Comparison of ENCODE assay signal across 1 cellular context in genomic region chr16:67185003-67185865, GRCh38.
TF ChIP-seq lines count a peak whose summit lies in the region.

No MANE protein-coding gene starts in this region.

TF ChIP-seq in HEK293, 187 proteins besides CTCF, POLR2A, EP300 and RAD21 (continued from another document and continues in another):
- TF ChIP-seq, protein P1, sequence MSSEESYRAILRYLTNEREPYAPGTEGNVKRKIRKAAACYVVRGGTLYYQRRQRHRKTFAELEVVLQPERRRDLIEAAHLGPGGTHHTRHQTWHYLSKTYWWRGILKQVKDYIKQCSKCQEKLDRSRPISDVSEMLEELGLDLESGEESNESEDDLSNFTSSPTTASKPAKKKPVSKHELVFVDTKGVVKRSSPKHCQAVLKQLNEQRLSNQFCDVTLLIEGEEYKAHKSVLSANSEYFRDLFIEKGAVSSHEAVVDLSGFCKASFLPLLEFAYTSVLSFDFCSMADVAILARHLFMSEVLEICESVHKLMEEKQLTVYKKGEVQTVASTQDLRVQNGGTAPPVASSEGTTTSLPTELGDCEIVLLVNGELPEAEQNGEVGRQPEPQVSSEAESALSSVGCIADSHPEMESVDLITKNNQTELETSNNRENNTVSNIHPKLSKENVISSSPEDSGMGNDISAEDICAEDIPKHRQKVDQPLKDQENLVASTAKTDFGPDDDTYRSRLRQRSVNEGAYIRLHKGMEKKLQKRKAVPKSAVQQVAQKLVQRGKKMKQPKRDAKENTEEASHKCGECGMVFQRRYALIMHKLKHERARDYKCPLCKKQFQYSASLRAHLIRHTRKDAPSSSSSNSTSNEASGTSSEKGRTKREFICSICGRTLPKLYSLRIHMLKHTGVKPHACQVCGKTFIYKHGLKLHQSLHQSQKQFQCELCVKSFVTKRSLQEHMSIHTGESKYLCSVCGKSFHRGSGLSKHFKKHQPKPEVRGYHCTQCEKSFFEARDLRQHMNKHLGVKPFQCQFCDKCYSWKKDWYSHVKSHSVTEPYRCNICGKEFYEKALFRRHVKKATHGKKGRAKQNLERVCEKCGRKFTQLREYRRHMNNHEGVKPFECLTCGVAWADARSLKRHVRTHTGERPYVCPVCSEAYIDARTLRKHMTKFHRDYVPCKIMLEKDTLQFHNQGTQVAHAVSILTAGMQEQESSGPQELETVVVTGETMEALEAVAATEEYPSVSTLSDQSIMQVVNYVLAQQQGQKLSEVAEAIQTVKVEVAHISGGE (tag by site-specific recombination; conservative IDR thresholded peaks at IDR 0.05; ENCODE audit: low read depth): no peak
- TF ChIP-seq ZFP41 (tag by site-specific recombination; IDR thresholded peaks at IDR 0.05; ENCODE audit: borderline replicate concordance): no peak
- no peak for TF ChIP-seq ZNF23 (tag by site-specific recombination; IDR thresholded peaks at IDR 0.05; ENCODE audit: borderline replicate concordance)
- no peak for TF ChIP-seq ZNF175 (tag by site-specific recombination; IDR thresholded peaks at IDR 0.05)
- TF ChIP-seq, protein P2, sequence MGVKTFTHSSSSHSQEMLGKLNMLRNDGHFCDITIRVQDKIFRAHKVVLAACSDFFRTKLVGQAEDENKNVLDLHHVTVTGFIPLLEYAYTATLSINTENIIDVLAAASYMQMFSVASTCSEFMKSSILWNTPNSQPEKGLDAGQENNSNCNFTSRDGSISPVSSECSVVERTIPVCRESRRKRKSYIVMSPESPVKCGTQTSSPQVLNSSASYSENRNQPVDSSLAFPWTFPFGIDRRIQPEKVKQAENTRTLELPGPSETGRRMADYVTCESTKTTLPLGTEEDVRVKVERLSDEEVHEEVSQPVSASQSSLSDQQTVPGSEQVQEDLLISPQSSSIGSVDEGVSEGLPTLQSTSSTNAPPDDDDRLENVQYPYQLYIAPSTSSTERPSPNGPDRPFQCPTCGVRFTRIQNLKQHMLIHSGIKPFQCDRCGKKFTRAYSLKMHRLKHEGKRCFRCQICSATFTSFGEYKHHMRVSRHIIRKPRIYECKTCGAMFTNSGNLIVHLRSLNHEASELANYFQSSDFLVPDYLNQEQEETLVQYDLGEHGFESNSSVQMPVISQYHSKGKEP (tag by site-specific recombination; IDR thresholded peaks at IDR 0.05): no peak
- TF ChIP-seq, protein P3, sequence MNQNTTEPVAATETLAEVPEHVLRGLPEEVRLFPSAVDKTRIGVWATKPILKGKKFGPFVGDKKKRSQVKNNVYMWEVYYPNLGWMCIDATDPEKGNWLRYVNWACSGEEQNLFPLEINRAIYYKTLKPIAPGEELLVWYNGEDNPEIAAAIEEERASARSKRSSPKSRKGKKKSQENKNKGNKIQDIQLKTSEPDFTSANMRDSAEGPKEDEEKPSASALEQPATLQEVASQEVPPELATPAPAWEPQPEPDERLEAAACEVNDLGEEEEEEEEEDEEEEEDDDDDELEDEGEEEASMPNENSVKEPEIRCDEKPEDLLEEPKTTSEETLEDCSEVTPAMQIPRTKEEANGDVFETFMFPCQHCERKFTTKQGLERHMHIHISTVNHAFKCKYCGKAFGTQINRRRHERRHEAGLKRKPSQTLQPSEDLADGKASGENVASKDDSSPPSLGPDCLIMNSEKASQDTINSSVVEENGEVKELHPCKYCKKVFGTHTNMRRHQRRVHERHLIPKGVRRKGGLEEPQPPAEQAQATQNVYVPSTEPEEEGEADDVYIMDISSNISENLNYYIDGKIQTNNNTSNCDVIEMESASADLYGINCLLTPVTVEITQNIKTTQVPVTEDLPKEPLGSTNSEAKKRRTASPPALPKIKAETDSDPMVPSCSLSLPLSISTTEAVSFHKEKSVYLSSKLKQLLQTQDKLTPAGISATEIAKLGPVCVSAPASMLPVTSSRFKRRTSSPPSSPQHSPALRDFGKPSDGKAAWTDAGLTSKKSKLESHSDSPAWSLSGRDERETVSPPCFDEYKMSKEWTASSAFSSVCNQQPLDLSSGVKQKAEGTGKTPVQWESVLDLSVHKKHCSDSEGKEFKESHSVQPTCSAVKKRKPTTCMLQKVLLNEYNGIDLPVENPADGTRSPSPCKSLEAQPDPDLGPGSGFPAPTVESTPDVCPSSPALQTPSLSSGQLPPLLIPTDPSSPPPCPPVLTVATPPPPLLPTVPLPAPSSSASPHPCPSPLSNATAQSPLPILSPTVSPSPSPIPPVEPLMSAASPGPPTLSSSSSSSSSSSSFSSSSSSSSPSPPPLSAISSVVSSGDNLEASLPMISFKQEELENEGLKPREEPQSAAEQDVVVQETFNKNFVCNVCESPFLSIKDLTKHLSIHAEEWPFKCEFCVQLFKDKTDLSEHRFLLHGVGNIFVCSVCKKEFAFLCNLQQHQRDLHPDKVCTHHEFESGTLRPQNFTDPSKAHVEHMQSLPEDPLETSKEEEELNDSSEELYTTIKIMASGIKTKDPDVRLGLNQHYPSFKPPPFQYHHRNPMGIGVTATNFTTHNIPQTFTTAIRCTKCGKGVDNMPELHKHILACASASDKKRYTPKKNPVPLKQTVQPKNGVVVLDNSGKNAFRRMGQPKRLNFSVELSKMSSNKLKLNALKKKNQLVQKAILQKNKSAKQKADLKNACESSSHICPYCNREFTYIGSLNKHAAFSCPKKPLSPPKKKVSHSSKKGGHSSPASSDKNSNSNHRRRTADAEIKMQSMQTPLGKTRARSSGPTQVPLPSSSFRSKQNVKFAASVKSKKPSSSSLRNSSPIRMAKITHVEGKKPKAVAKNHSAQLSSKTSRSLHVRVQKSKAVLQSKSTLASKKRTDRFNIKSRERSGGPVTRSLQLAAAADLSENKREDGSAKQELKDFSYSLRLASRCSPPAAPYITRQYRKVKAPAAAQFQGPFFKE (tag by site-specific recombination; IDR thresholded peaks at IDR 0.05; ENCODE audit: borderline replicate concordance): no peak
- TF ChIP-seq ZNF692 (tag by site-specific recombination; IDR thresholded peaks at IDR 0.05): peak; percentile 37; the same call in 1 of the 2 replicates
- TF ChIP-seq ZFHX2 (tag by site-specific recombination; conservative IDR thresholded peaks at IDR 0.05): no peak
- TF ChIP-seq ZNF184 (tag by site-specific recombination; IDR thresholded peaks at IDR 0.05): no peak
- no peak for TF ChIP-seq ZNF426 (tag by site-specific recombination; IDR thresholded peaks at IDR 0.05)
- TF ChIP-seq ZNF513 (tag by site-specific recombination; IDR thresholded peaks at IDR 0.05): no peak
- TF ChIP-seq ATF2 (tag by site-specific recombination; IDR thresholded peaks at IDR 0.05; ENCODE audit: low read depth): no peak
- TF ChIP-seq SCRT1 (tag by site-specific recombination; IDR thresholded peaks at IDR 0.05; ENCODE audit: borderline replicate concordance): no peak
- TF ChIP-seq ZNF16 (tag by site-specific recombination; IDR thresholded peaks at IDR 0.05; ENCODE audit: low read depth): no peak
- no peak for TF ChIP-seq TRIM28 (IDR thresholded peaks at IDR 0.05; ENCODE audit: borderline replicate concordance, low read length)
- no peak for TF ChIP-seq ZNF132 (tag by site-specific recombination; IDR thresholded peaks at IDR 0.05; ENCODE audit: borderline replicate concordance)
- TF ChIP-seq, protein P4, sequence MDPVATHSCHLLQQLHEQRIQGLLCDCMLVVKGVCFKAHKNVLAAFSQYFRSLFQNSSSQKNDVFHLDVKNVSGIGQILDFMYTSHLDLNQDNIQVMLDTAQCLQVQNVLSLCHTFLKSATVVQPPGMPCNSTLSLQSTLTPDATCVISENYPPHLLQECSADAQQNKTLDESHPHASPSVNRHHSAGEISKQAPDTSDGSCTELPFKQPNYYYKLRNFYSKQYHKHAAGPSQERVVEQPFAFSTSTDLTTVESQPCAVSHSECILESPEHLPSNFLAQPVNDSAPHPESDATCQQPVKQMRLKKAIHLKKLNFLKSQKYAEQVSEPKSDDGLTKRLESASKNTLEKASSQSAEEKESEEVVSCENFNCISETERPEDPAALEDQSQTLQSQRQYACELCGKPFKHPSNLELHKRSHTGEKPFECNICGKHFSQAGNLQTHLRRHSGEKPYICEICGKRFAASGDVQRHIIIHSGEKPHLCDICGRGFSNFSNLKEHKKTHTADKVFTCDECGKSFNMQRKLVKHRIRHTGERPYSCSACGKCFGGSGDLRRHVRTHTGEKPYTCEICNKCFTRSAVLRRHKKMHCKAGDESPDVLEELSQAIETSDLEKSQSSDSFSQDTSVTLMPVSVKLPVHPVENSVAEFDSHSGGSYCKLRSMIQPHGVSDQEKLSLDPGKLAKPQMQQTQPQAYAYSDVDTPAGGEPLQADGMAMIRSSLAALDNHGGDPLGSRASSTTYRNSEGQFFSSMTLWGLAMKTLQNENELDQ (tag by site-specific recombination; IDR thresholded peaks at IDR 0.05; ENCODE audit: low read depth): no peak
- TF ChIP-seq ZNF791 (tag by site-specific recombination; IDR thresholded peaks at IDR 0.05): no peak
- no peak for TF ChIP-seq ZNF677 (tag by site-specific recombination; IDR thresholded peaks at IDR 0.05)
- TF ChIP-seq KLF9 (tag by site-specific recombination; IDR thresholded peaks at IDR 0.05; ENCODE audit: low read depth): no peak
- TF ChIP-seq ZNF341 (tag by site-specific recombination; IDR thresholded peaks at IDR 0.05; ENCODE audit: low read depth): peak; percentile 78
- no peak for TF ChIP-seq ZSCAN23 (tag by site-specific recombination; IDR thresholded peaks at IDR 0.05)
- TF ChIP-seq BCL11B (tag by site-specific recombination; IDR thresholded peaks at IDR 0.05; ENCODE audit: low read depth): no peak
- peak; percentile 51 for TF ChIP-seq ZNF654 (tag by site-specific recombination; IDR thresholded peaks at IDR 0.05; ENCODE audit: low read depth)
- TF ChIP-seq ZIC2 (tag by site-specific recombination; IDR thresholded peaks at IDR 0.05): no peak
- TF ChIP-seq ZNF707 (tag by site-specific recombination; IDR thresholded peaks at IDR 0.05): no peak
- TF ChIP-seq ZNF350 (tag by site-specific recombination; IDR thresholded peaks at IDR 0.05): no peak
- TF ChIP-seq ZNF133 (tag by site-specific recombination; IDR thresholded peaks at IDR 0.05): no peak
- no peak for TF ChIP-seq ZNF626 (tag by site-specific recombination; IDR thresholded peaks at IDR 0.05)
- TF ChIP-seq ZNF560 (tag by site-specific recombination; IDR thresholded peaks at IDR 0.05; ENCODE audit: borderline replicate concordance): no peak
- no peak for TF ChIP-seq ZNF704 (tag by site-specific recombination; IDR thresholded peaks at IDR 0.05)
- no peak for TF ChIP-seq ZNF645 (tag by site-specific recombination; IDR thresholded peaks at IDR 0.05)
- no peak for TF ChIP-seq ZEB2 (tag by site-specific recombination; IDR thresholded peaks at IDR 0.05)
- no peak for TF ChIP-seq ZNF776 (tag by site-specific recombination; IDR thresholded peaks at IDR 0.05; ENCODE audit: borderline replicate concordance)
- no peak for TF ChIP-seq ZNF843 (tag by site-specific recombination; IDR thresholded peaks at IDR 0.05)
- no peak for TF ChIP-seq MYNN (tag by site-specific recombination; IDR thresholded peaks at IDR 0.05; ENCODE audit: borderline replicate concordance)
- TF ChIP-seq ZNF18 (tag by site-specific recombination; IDR thresholded peaks at IDR 0.05): no peak
